1 cellular context compared by ENCODE assay signal in genomic region chr19:4597278-4597974, GRCh38.
TF ChIP-seq lines count a peak whose summit lies in the region.

No MANE protein-coding gene starts in this region.

TF ChIP-seq in IMR-90, 13 proteins besides CTCF, POLR2A, EP300 and RAD21 (continued from another document):
- TF ChIP-seq, protein P1, sequence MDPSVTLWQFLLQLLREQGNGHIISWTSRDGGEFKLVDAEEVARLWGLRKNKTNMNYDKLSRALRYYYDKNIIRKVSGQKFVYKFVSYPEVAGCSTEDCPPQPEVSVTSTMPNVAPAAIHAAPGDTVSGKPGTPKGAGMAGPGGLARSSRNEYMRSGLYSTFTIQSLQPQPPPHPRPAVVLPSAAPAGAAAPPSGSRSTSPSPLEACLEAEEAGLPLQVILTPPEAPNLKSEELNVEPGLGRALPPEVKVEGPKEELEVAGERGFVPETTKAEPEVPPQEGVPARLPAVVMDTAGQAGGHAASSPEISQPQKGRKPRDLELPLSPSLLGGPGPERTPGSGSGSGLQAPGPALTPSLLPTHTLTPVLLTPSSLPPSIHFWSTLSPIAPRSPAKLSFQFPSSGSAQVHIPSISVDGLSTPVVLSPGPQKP (IDR thresholded peaks at IDR 0.05; ENCODE audit: borderline replicate concordance, low read depth, low read length): no peak
- TF ChIP-seq, protein P2, sequence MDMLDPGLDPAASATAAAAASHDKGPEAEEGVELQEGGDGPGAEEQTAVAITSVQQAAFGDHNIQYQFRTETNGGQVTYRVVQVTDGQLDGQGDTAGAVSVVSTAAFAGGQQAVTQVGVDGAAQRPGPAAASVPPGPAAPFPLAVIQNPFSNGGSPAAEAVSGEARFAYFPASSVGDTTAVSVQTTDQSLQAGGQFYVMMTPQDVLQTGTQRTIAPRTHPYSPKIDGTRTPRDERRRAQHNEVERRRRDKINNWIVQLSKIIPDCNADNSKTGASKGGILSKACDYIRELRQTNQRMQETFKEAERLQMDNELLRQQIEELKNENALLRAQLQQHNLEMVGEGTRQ (IDR thresholded peaks at IDR 0.05; ENCODE audit: low read depth, low read length): no peak
